Comparison of ENCODE assay signal across 8 cellular contexts in genomic region chr17:73290399-73291259, GRCh38.
DNase-seq lines count a peak whose midpoint lies in the region; ATAC-seq and TF ChIP-seq lines count a peak whose summit lies in the region.

No MANE protein-coding gene starts in this region.

- H3K36me3 ChIP-seq in adipocyte (ENCODE audit: control insufficient read depth, insufficient read depth, low read length, severe bottlenecking) = peaks cover 9% of the 10 kb centered on the region
- H3K36me3 ChIP-seq in HAP-1 (replicated peaks) = peaks cover 7% of the 10 kb centered on the region

- peaks cover 87% of the 10 kb centered on the region for H3K4me1 ChIP-seq in adipocyte (ENCODE audit: control insufficient read depth, insufficient read depth, low read length)
- no peaks in the 10 kb centered on the region for H3K4me1 ChIP-seq in HAP-1

- DNase-seq in adipocyte (ENCODE audit: low read depth) = no peak
- DNase-seq in nephron progenitor cell = no peak
- no peak for DNase-seq in GF-D8 (lab: John Stamatoyannopoulos, UW)
- no peak for DNase-seq in HAP-1 (ENCODE audit: low spot score in 2 of 2)
- no peak for DNase-seq in DMS114 treated with DMSO at 0.1 percent for 48 hours (lab: John Stamatoyannopoulos, UW; ENCODE audit: unreplicated experiment)
- no peak for DNase-seq in stimulated activated CD4-positive, alpha-beta T cell treated with anti-CD3 and anti-CD28 coated beads, Interleukin-4, amount 100 ng/mL, for 4 hours

- H3K9me3 ChIP-seq in adipocyte (ENCODE audit: control insufficient read depth, low read length) (no peaks in the 10 kb centered on the region), HAP-1 (no peaks in the 10 kb centered on the region)

- H3K36me3 Mint-ChIP-seq in nephron progenitor cell (ENCODE audit: low read depth) = peaks cover 19% of the 10 kb centered on the region

- H3K4me3 ChIP-seq in adipocyte (ENCODE audit: low read length) = no peak overlapping the region
- H3K4me3 ChIP-seq in HAP-1 = no peak overlapping the region

- in situ Hi-C loops in HAP-1 (cut with MboI; ENCODE audit: low sequenced_read_pairs) = no loop called here

- H3K4me1 Mint-ChIP-seq in nephron progenitor cell = peaks cover 76% of the 10 kb centered on the region

- H3K4me3 Mint-ChIP-seq in nephron progenitor cell = no peak overlapping the region

- peak overlapping the region; percentile 44 for H3K9ac ChIP-seq in adipocyte (ENCODE audit: low read length)

- H3K27me3 Mint-ChIP-seq in nephron progenitor cell (ENCODE audit: low read depth, poor library complexity) = peaks cover 3% of the 10 kb centered on the region

- H3K9me3 Mint-ChIP-seq in nephron progenitor cell = no peaks in the 10 kb centered on the region

- peak; percentile 38 for ATAC-seq in GM18870 (IDR thresholded peaks at IDR 0.05; ENCODE audit: unreplicated experiment)
- ATAC-seq in HG02870 (IDR thresholded peaks at IDR 0.05; ENCODE audit: unreplicated experiment) = peak; percentile 34

- no peak for TF ChIP-seq CTCF in nephron progenitor cell (IDR thresholded peaks at IDR 0.05)

- H3K27ac Mint-ChIP-seq in nephron progenitor cell = peak overlapping the region; percentile 55

- H3K27me3 ChIP-seq in adipocyte (replicated peaks; ENCODE audit: control insufficient read depth, insufficient read depth, low read length) (no peaks in the 10 kb centered on the region), HAP-1 (ENCODE audit: low read depth) (no peaks in the 10 kb centered on the region)
